15 cellular contexts compared by ENCODE assay signal in genomic region chr10:6995339-6995738, GRCh38.
"Had no signal": no experiment of that assay in that cellular context is flagged by ENCODE, and none has a peak within 500 bp of the region (broad histone marks: within the 10 kb centered on the region; RNA-seq: fewer than 3 reads in every experiment).

No MANE protein-coding gene starts in this region.

- DNase-seq: activated CD4-positive, alpha-beta memory T cell treated with anti-CD3 and anti-CD28 coated beads, Interleukin-2, amount 10 ng/mL, durations not matched to agents 7 days and 5 days; activated CD4-positive, alpha-beta T cell treated with anti-CD3 and anti-CD28 coated beads, Interleukin-2, amount 10 ng/mL, durations not matched to agents 24 days and 14 days; activated gamma-delta T cell; central memory CD4-positive, alpha-beta T cell; effector memory CD4-positive, alpha-beta T cell; gastrocnemius medialis; hippocampal formation; left cardiac atrium; natural killer cell; spleen; stimulated activated CD4-positive, alpha-beta T cell treated with anti-CD3 and anti-CD28 coated beads, Interleukin-4, amount 100 ng/mL, for 1 hour; stimulated activated naive CD4-positive, alpha-beta T cell treated with Interleukin-2 at 50 U/mL for 16 hours had no signal

- ATAC-seq: activated CD4-positive, CD25-positive, alpha-beta regulatory T cell treated with anti-CD3 and anti-CD28 coated beads, Interleukin-2, amount 50 U/mL, for 24 hours; gastrocnemius medialis; left cardiac atrium; natural killer cell had no signal

- H3K4me3 ChIP-seq: esophagus muscularis mucosa, gastrocnemius medialis, spleen, thoracic aorta had no signal
